1 cellular context compared by ENCODE assay signal in genomic region chr7:98106647-98107312, GRCh38.
TF ChIP-seq lines count a peak whose summit lies in the region.

Gene LMTK2 (plus strand): TSS chr7:98106862. CDS start chr7:98107178, 316 bp downstream.

TF ChIP-seq in HepG2, 621 proteins besides CTCF, POLR2A, EP300 and RAD21 (continued from another document and continues in another):
- TF ChIP-seq RERE (CRISPR knock-in tag; IDR thresholded peaks at IDR 0.05; ENCODE audit: low read depth): no peak
- peak; percentile 36; the same call in 1 of the 2 replicates for TF ChIP-seq HCFC1 (IDR thresholded peaks at IDR 0.05; ENCODE audit: low read depth, low read length)
- TF ChIP-seq SIX1 (CRISPR knock-in tag; IDR thresholded peaks at IDR 0.05; ENCODE audit: borderline replicate concordance): no peak
- no peak for TF ChIP-seq ZNF629 (CRISPR knock-in tag; conservative IDR thresholded peaks at IDR 0.05)
- 0 out of 2 replicates have a peak, but pooled peaks have one; percentile 41 for TF ChIP-seq HOMEZ (CRISPR knock-in tag; IDR thresholded peaks at IDR 0.05; ENCODE audit: low read depth)
- no peak; the same call in 1 of the 2 replicates for TF ChIP-seq FOXO1 (CRISPR knock-in tag; IDR thresholded peaks at IDR 0.05)
- TF ChIP-seq KDM5A (IDR thresholded peaks at IDR 0.05; ENCODE audit: borderline replicate concordance, low read length): peak; percentile 94
- TF ChIP-seq ZNF513 (CRISPR knock-in tag; conservative IDR thresholded peaks at IDR 0.05): no peak; the same call in 1 of the 2 replicates
- TF ChIP-seq ARID3A (IDR thresholded peaks at IDR 0.05; ENCODE audit: low read depth, low read length): no peak; the same call in 1 of the 2 replicates
- peak; percentile 53; the same call in 1 of the 2 replicates for TF ChIP-seq ZC3H13 (CRISPR knock-in tag; IDR thresholded peaks at IDR 0.05)
- TF ChIP-seq KAT7 (CRISPR knock-in tag; IDR thresholded peaks at IDR 0.05; ENCODE audit: borderline replicate concordance): peak; percentile 96; the same call in 1 of the 2 replicates
- TF ChIP-seq DNMT1 (CRISPR knock-in tag; IDR thresholded peaks at IDR 0.05): peak; percentile 86
- no peak for TF ChIP-seq ZBTB3 (CRISPR knock-in tag; IDR thresholded peaks at IDR 0.05; ENCODE audit: borderline replicate concordance, low read depth)
- TF ChIP-seq ZNF563 (CRISPR knock-in tag; IDR thresholded peaks at IDR 0.05): peak; percentile 78
- no peak for TF ChIP-seq ZNF549 (CRISPR knock-in tag; IDR thresholded peaks at IDR 0.05)
- TF ChIP-seq ZSCAN29 (CRISPR knock-in tag; conservative IDR thresholded peaks at IDR 0.05): no peak
- TF ChIP-seq ZNF687 (CRISPR knock-in tag; IDR thresholded peaks at IDR 0.05): peak; percentile 80
- no peak for TF ChIP-seq ZNF30 (CRISPR knock-in tag; IDR thresholded peaks at IDR 0.05)
- peak; percentile 19 for TF ChIP-seq HNRNPK (IDR thresholded peaks at IDR 0.05; ENCODE audit: low read depth, low read length, poor library complexity, severe bottlenecking)
- TF ChIP-seq ZHX1 (CRISPR knock-in tag; IDR thresholded peaks at IDR 0.05; ENCODE audit: low read depth): peak; percentile 90
- TF ChIP-seq ZNF589 (CRISPR knock-in tag; conservative IDR thresholded peaks at IDR 0.05): no peak
- no peak for TF ChIP-seq ZNF446 (CRISPR knock-in tag; IDR thresholded peaks at IDR 0.05)
- no peak for TF ChIP-seq BCLAF1 (IDR thresholded peaks at IDR 0.05)
- peak; percentile 75; the same call in 1 of the 2 replicates for TF ChIP-seq ZIK1 (CRISPR knock-in tag; IDR thresholded peaks at IDR 0.05; ENCODE audit: borderline replicate concordance, low read depth)
- no peak for TF ChIP-seq ZXDC (CRISPR knock-in tag; IDR thresholded peaks at IDR 0.05)
- peak; percentile 79 for TF ChIP-seq HNF1B (CRISPR knock-in tag; IDR thresholded peaks at IDR 0.05)
- no peak for TF ChIP-seq PHF21A (CRISPR knock-in tag; IDR thresholded peaks at IDR 0.05)
- TF ChIP-seq SMAD9 (CRISPR knock-in tag; IDR thresholded peaks at IDR 0.05): no peak
